In the genomic region with DNA sequence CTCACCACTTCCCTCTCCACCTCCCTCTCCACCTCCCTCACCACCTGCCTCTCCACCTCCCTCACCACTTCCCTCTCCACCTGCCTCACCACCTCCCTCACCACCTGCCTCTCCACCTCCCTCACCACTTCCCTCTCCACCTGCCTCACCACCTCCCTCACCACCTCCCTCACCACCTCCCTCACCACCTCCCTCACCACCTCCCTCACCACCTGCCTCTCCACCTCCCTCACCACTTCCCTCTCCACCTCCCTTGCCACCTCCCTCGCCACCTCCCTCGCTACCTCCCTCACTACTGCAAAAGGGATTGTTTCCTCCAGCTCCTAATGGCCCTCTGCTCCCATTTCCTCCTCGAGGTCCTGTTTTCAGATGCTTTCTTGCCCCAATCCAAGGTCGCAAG, we compare ENCODE assay signal across 5 cellular contexts.
DNase-seq lines count a peak whose midpoint lies in the region; ATAC-seq, FAIRE-seq and TF ChIP-seq lines count a peak whose summit lies in the region.
"Not testable (repeated sequence)": the region's sequence is repeated elsewhere in the genome, so short reads cannot be mapped to it uniquely, and the experiment has no call there.

No MANE protein-coding gene starts in this region.

- WGBS in pancreas, 2 donors, result 45 to 58% methylated on average over 4 of the region's 4 CpGs

- H3K4me3 ChIP-seq in H7 (ENCODE audit: insufficient read depth, low read depth, low read length); pancreas: not testable (repeated sequence)

- FAIRE-seq in pancreas (lab: Jason Lieb, UNC), result peak; percentile 94

- DNase-seq in DMS153 treated with DMSO at 0.1 percent for 48 hours (lab: John Stamatoyannopoulos, UW; ENCODE audit: unreplicated experiment), result peak; percentile 47
- DNase-seq in H7, result peak; percentile 18
- DNase-seq in NCI-H2171 treated with DMSO at 0.1 percent for 48 hours (lab: John Stamatoyannopoulos, UW), result peak; percentile 67
- DNase-seq in mesenteric fat pad (ENCODE audit: low spot score), result peak; percentile 92
- DNase-seq in pancreas, result peak in 1 of 6 donors; percentile 33

- intact Hi-C loops in pancreas (cut with DNase I), result not testable (repeated sequence)

- not testable (repeated sequence) for H3K27me3 ChIP-seq in H7 (ENCODE audit: control insufficient read depth, insufficient read depth, low read length); pancreas

- ATAC-seq in pancreas, result not testable (repeated sequence)

- not testable (repeated sequence) for H3K36me3 ChIP-seq in H7 (replicated peaks; ENCODE audit: control insufficient read depth, insufficient read depth, low read length); pancreas

- not testable (repeated sequence) for H3K27ac ChIP-seq in pancreas

- not testable (repeated sequence) for TF ChIP-seq CTCF in pancreas (IDR thresholded peaks at IDR 0.05)

- H3K9me3 ChIP-seq in pancreas, result not testable (repeated sequence)

- not testable (repeated sequence) for H3K4me1 ChIP-seq in pancreas
